Comparison of ENCODE assay signal across 26 cellular contexts in the genomic region with DNA sequence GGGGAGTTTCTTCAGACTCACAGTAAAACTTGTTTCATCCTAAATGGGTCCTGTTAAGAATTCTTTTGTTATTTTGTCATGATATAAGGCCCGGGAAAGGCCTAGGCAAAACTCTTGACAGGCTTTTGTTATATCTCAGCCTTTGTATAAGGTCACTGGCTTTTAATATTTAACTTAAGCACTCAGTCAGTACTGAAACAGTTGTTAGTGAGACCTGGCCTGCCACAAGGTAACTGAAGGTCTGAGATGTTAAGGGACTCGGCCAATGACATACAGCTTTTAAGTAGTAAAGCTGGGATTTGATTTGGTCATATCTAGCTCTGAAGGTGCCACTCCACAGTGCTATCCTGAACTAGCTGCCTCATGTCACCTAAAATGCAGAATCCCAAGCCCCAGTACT. TPM values are rescaled to one million over a fixed set of nuclear protein-coding genes. Genes with fewer than 3 reads are reported as not detected.
DNase-seq lines count a peak whose midpoint lies in the region; ATAC-seq, FAIRE-seq and TF ChIP-seq lines count a peak whose summit lies in the region.
"Had no signal": no experiment of that assay in that cellular context is flagged by ENCODE, and none has a peak within 500 bp of the region (broad histone marks: within the 10 kb centered on the region; RNA-seq: fewer than 3 reads in every experiment).

No MANE protein-coding gene starts in this region.

- no peaks in the 10 kb centered on the region for H4K20me1 ChIP-seq in GM12878 (ENCODE audit: control insufficient read depth, insufficient read depth)

- in situ Hi-C loops in GM12878 (cut with MboI): no loop called here

- no peaks in the 10 kb centered on the region for H3K9me3 Mint-ChIP-seq in endodermal cell
- H3K9me3 Mint-ChIP-seq in stimulated activated memory B cell treated with anti-CD40 and anti-IgM and Interleukin-4, amounts not matched to agents 10 μg/mL and 1 μg/mL and 100 μg/mL, for 72 hours: no peaks in the 10 kb centered on the region
- H3K9me3 Mint-ChIP-seq: HFFc6, IgD-negative memory B cell had no signal

- TF ChIP-seq POLR2A in GM12878 (IDR thresholded peaks at IDR 0.05; ENCODE audit: low read depth, low read length): no peak
- TF ChIP-seq POLR2A in ovary (IDR thresholded peaks at IDR 0.05): no peak

- intact Hi-C loops in GM12878 (cut with micrococcal nuclease; ENCODE audit: unreplicated experiment): no loop called here
- intact Hi-C loops in pancreas (cut with DNase I): no loop called here
- intact Hi-C loops in ovary (cut with DNase I): no loop called here

- no peak overlapping the region for H3K4me3 ChIP-seq in GM12878
- no peak overlapping the region for H3K4me3 ChIP-seq in endodermal cell (ENCODE audit: low read length)
- no peak overlapping the region for H3K4me3 ChIP-seq in pancreas
- H3K4me3 ChIP-seq in ovary: no peak overlapping the region
- H3K4me3 ChIP-seq: GM23248 had no signal

- BruUV-seq in GM12878 (replicated peaks; lab: Mats Ljungman, UMichigan): no TSS peak

- no peak for TF ChIP-seq EP300 in GM12878 (IDR thresholded peaks at IDR 0.05; ENCODE audit: borderline replicate concordance in 1 of 2, control insufficient read depth in 1 of 2, low read depth in 2 of 2, low read length in 2 of 2)
- TF ChIP-seq EP300 in ovary (IDR thresholded peaks at IDR 0.05): no peak

- TF ChIP-seq RAD21 in GM12878 (IDR thresholded peaks at IDR 0.05; ENCODE audit: insufficient read depth, low read depth, low read length): no peak

- H3K4me3 Mint-ChIP-seq in endodermal cell: no peak overlapping the region
- no peak overlapping the region for H3K4me3 Mint-ChIP-seq in stimulated activated memory B cell treated with anti-CD40 and anti-IgM and Interleukin-4, amounts not matched to agents 10 μg/mL and 1 μg/mL and 100 μg/mL, for 72 hours
- H3K4me3 Mint-ChIP-seq: CD4-positive, CD25-positive, alpha-beta regulatory T cell; CD8-positive, alpha-beta memory T cell; HFFc6; IgD-negative memory B cell had no signal

- CTCF ChIA-PET in GM12878 (lab: Yijun Ruan, JAX): interaction anchor here (0.7 to 1.3 kb wide), 5 partner anchors 19 to 471 kb away, joined by 3 to 10 read pairs (median 3); no protein-coding TSS in a partner anchor

- H3K36me3 Mint-ChIP-seq in endodermal cell (ENCODE audit: low read depth): no peaks in the 10 kb centered on the region
- H3K36me3 Mint-ChIP-seq in stimulated activated memory B cell treated with anti-CD40 and anti-IgM and Interleukin-4, amounts not matched to agents 10 μg/mL and 1 μg/mL and 100 μg/mL, for 72 hours: no peaks in the 10 kb centered on the region
- H3K36me3 Mint-ChIP-seq: CD4-positive, CD25-positive, alpha-beta regulatory T cell; CD8-positive, alpha-beta memory T cell; IgD-negative memory B cell had no signal

- no peak for TF ChIP-seq CTCF in GM12878 (IDR thresholded peaks at IDR 0.05 in 2 of 3, conservative IDR thresholded peaks at IDR 0.05 in 1 of 3; ENCODE audit: control insufficient read depth in 2 of 3, extremely low read depth in 1 of 3, insufficient read depth in 1 of 3, low read depth in 3 of 3, low read length in 3 of 3)
- no peak for TF ChIP-seq CTCF in endodermal cell (conservative IDR thresholded peaks at IDR 0.05)
- TF ChIP-seq CTCF in pancreas (IDR thresholded peaks at IDR 0.05): no peak
- no peak for TF ChIP-seq CTCF in ovary (IDR thresholded peaks at IDR 0.05)

- RAD21 ChIA-PET in GM12878 (lab: Charles Lee; ENCODE audit: unreplicated experiment): interaction anchor here (1.0 to 1.6 kb wide), 2 partner anchors 35 to 121 kb away, joined by 3 to 5 read pairs; no protein-coding TSS in a partner anchor

- H3K27me3 Mint-ChIP-seq in endodermal cell (ENCODE audit: insufficient read depth): no peaks in the 10 kb centered on the region
- H3K27me3 Mint-ChIP-seq in stimulated activated memory B cell treated with anti-CD40 and anti-IgM and Interleukin-4, amounts not matched to agents 10 μg/mL and 1 μg/mL and 100 μg/mL, for 72 hours: no peaks in the 10 kb centered on the region
- H3K27me3 Mint-ChIP-seq: IgD-negative memory B cell had no signal

- SMC1A ChIA-PET in GM12878 (lab: Charles Lee; ENCODE audit: uncharacterized antibody, unreplicated experiment): interaction anchor here (0.8 to 1.5 kb wide), 6 partner anchors 13 to 146 kb away, joined by 3 to 6 read pairs (median 4); no protein-coding TSS in a partner anchor

- no peaks in the 10 kb centered on the region for H3K79me2 ChIP-seq in GM12878 (ENCODE audit: control insufficient read depth, insufficient read depth, low read length)

- 31% methylated on average over 2 of the region's 2 CpGs for WGBS in GM12878 (ENCODE audit: insufficient coverage, insufficient replicate concordance, low lambda C conversion rate, missing lambda C conversion rate)
- 72 to 93% methylated on average over 2 of the region's 2 CpGs for WGBS in endodermal cell (ENCODE audit: insufficient coverage in 1 of 2, insufficient read length in 1 of 2), 2 experiments
- 22 to 25% methylated on average over 2 of the region's 2 CpGs for WGBS in pancreas, 2 donors
- WGBS in ovary, 3 donors: 82 to 92% (median 87%) methylated on average over 2 of the region's 2 CpGs

- FAIRE-seq in GM12878 (lab: Jason Lieb, UNC) (no peak), pancreas (lab: Jason Lieb, UNC) (no peak)
- FAIRE-seq: A204.1, GM12891, HepG2 had no signal

- no peak overlapping the region for H2AFZ ChIP-seq in GM12878 (ENCODE audit: control insufficient read depth, low read depth, low read length)
- H2AFZ ChIP-seq: GM23248 had no signal

- H3K4me1 Mint-ChIP-seq in endodermal cell: peaks cover 45% of the 10 kb centered on the region
- H3K4me1 Mint-ChIP-seq in stimulated activated memory B cell treated with anti-CD40 and anti-IgM and Interleukin-4, amounts not matched to agents 10 μg/mL and 1 μg/mL and 100 μg/mL, for 72 hours: no peaks in the 10 kb centered on the region
- H3K4me1 Mint-ChIP-seq: CD4-positive, CD25-positive, alpha-beta regulatory T cell; CD8-positive, alpha-beta memory T cell; IgD-negative memory B cell had no signal

- H3K4me2 ChIP-seq in GM12878 (ENCODE audit: control insufficient read depth, insufficient read depth): no peak overlapping the region

- POLR2A ChIA-PET in GM12878 (lab: Charles Lee): no interaction called here

- H3K4me1 ChIP-seq in GM12878 (ENCODE audit: control insufficient read depth, insufficient read depth, low read length) (no peaks in the 10 kb centered on the region), endodermal cell (ENCODE audit: control insufficient read depth, insufficient read depth, low read length) (peaks cover 7% of the 10 kb centered on the region), pancreas (peaks cover 0 to 8% (median 0%) of the 10 kb centered on the region in 3 donors), ovary (ENCODE audit: insufficient read depth) (no peaks in the 10 kb centered on the region)
- H3K4me1 ChIP-seq: BE2C had no signal

- H3K27ac Mint-ChIP-seq in endodermal cell: peak overlapping the region; percentile 2
- no peak overlapping the region for H3K27ac Mint-ChIP-seq in stimulated activated memory B cell treated with anti-CD40 and anti-IgM and Interleukin-4, amounts not matched to agents 10 μg/mL and 1 μg/mL and 100 μg/mL, for 72 hours
- H3K27ac Mint-ChIP-seq: CD4-positive, CD25-positive, alpha-beta regulatory T cell; CD8-positive, alpha-beta memory T cell; HFFc6; IgD-negative memory B cell had no signal

- H3K36me3 ChIP-seq in GM12878 (ENCODE audit: control insufficient read depth in 2 of 2, insufficient read depth in 2 of 2, low read length in 1 of 2): no peaks in the 10 kb centered on the region
- H3K36me3 ChIP-seq in endodermal cell (ENCODE audit: control insufficient read depth, insufficient read depth, low read length): no peaks in the 10 kb centered on the region
- no peaks in the 10 kb centered on the region for H3K36me3 ChIP-seq in pancreas
- H3K36me3 ChIP-seq in ovary: no peaks in the 10 kb centered on the region
- H3K36me3 ChIP-seq: BE2C had no signal

- H3K9me3 ChIP-seq in GM12878 (replicated peaks; ENCODE audit: control insufficient read depth, insufficient read depth, low read length): no peaks in the 10 kb centered on the region
- peaks cover 10% of the 10 kb centered on the region for H3K9me3 ChIP-seq in endodermal cell (ENCODE audit: control insufficient read depth, low read length)
- no peaks in the 10 kb centered on the region for H3K9me3 ChIP-seq in pancreas
- no peaks in the 10 kb centered on the region for H3K9me3 ChIP-seq in ovary
- H3K9me3 ChIP-seq: BE2C had no signal

- H3K27ac ChIP-seq in GM12878 (ENCODE audit: control insufficient read depth, insufficient read depth): no peak overlapping the region
- no peak overlapping the region for H3K27ac ChIP-seq in endodermal cell (ENCODE audit: low read depth, low read length)
- H3K27ac ChIP-seq in pancreas: no peak overlapping the region
- no peak overlapping the region for H3K27ac ChIP-seq in ovary
- H3K27ac ChIP-seq: GM23248 had no signal

- no peak overlapping the region for H3K9ac ChIP-seq in GM12878 (ENCODE audit: control insufficient read depth, insufficient read depth, low read length)
- no peak overlapping the region for H3K9ac ChIP-seq in endodermal cell (ENCODE audit: extremely low read depth, low read length, poor library complexity, severe bottlenecking)
- H3K9ac ChIP-seq: GM23248 had no signal

- ATAC-seq in GM12878 (peak; percentile 32; the same call in 2 of the 3 replicates), pancreas (peak in 3 of 4 donors; percentile 52 to 78 (median 54)), HG03095 (IDR thresholded peaks at IDR 0.05; ENCODE audit: unreplicated experiment) (no peak)
- no peak for ATAC-seq in stimulated activated memory B cell treated with anti-CD40 and anti-IgM and Interleukin-4, amounts not matched to agents 10 μg/mL and 1 μg/mL and 100 μg/mL, for 72 hours
- ATAC-seq: HCT116, HepG2 had no signal

- no peaks in the 10 kb centered on the region for H3K27me3 ChIP-seq in GM12878 (replicated peaks in 1 of 2; ENCODE audit: control insufficient read depth in 2 of 2, insufficient read depth in 2 of 2, low read length in 1 of 2)
- H3K27me3 ChIP-seq in endodermal cell (ENCODE audit: control insufficient read depth, insufficient read depth, low read length, poor library complexity, severe bottlenecking): no peaks in the 10 kb centered on the region
- H3K27me3 ChIP-seq in pancreas: no peaks in the 10 kb centered on the region
- H3K27me3 ChIP-seq in ovary: no peaks in the 10 kb centered on the region
- H3K27me3 ChIP-seq: BE2C had no signal

- DNase-seq in GM12878 (ENCODE audit: low read depth, low spot score): no peak
- peak; percentile 47 for DNase-seq in endodermal cell
- DNase-seq in pancreas: no peak
- no peak for DNase-seq in ovary
- DNase-seq in islet precursor cell: no peak
- DNase-seq: ACHN; BE2C; C1 segment of cervical spinal cord; CD4-positive, CD25-positive, alpha-beta regulatory T cell; CD8-positive, alpha-beta memory T cell; COR-L47; DMS 273 treated with DMSO at 0.1 percent for 48 hours; DMS53; DND-41; EL; GM23248; H7; HFFc6 had no signal

RNA-seq across cellular contexts. Expression of a gene that starts 57.2 kb away (rescaled TPM):
- total RNA-seq in GM12878 (2013; cell fraction: nucleolus; rRNA removed): 0.08 TPM in 1 of 2 replicates, not detected in the other
- total RNA-seq in GM12878 (2014; rRNA removed): not detected in 2 replicates
- not detected in 2 replicates for total RNA-seq in GM12878 (2014; rRNA removed; fragmentation: Illumina TruSeq; extraction: Trizol)
- 0.05 and 0.13 TPM in 2 replicates for total RNA-seq in GM12878 (2021)
- 0.03 TPM for polyA plus RNA-seq in GM12878 (2011; ENCODE audit: low read depth)
- polyA plus RNA-seq in GM12878 (2011; rRNA removed): not detected in 2 replicates
- polyA plus RNA-seq in GM12878 (2011; cell fraction: cytosol; rRNA removed): not detected in 2 replicates
- not detected in 2 replicates for polyA plus RNA-seq in GM12878 (2011; cell fraction: nucleus; rRNA removed)
- polyA plus RNA-seq in GM12878 (2012): not detected in 2 replicates
- polyA plus RNA-seq in GM12878 (2014; fragmentation: Illumina TruSeq; extraction: Trizol): not detected in 2 replicates
- polyA plus RNA-seq in GM12878 (2014; fragmentation: Nextera tagmentation; extraction: Ambion mirVana): not detected
- polyA plus RNA-seq in GM12878 (2014; rRNA removed): not detected in 2 replicates
- not detected for polyA plus RNA-seq in GM12878 (2016; fragmentation: Nextera tagmentation; extraction: Ambion mirVana)
- polyA minus RNA-seq in GM12878 (2011; rRNA and poly(A)+ RNA removed): not detected in 2 replicates
- polyA minus RNA-seq in GM12878 (2011; cell fraction: cytosol; rRNA and poly(A)+ RNA removed): not detected in 2 replicates
- polyA minus RNA-seq in GM12878 (2011; cell fraction: nucleus; rRNA and poly(A)+ RNA removed): under 0.01 TPM in 1 of 2 replicates, not detected in the other
- not detected for total RNA-seq in endodermal cell
- polyA plus RNA-seq in endodermal cell (2013, experiment 1 of 2): not detected
- polyA plus RNA-seq in endodermal cell (2013, experiment 2 of 2): not detected
- total RNA-seq in pancreas: 10 to 100 TPM in 3 of 6 donors, 1 to 10 TPM in 3; 4.2 to 15.0 (median 11.0) TPM
- 1 to 10 TPM; 3.2 to 4.2 TPM for polyA plus RNA-seq in pancreas
- total RNA-seq in ovary: 10 to 100 TPM in 2 of 7 donors, 1 to 10 TPM in 5; 1.4 to 76.0 (median 8.1) TPM
- polyA plus RNA-seq in ovary: 10 to 100 TPM in 1 of 2 donors, 1 to 10 TPM in 1; 3.1 to 36.9 TPM
- total RNA-seq: CD4-positive, CD25-positive, alpha-beta regulatory T cell; CD8-positive, alpha-beta memory T cell; G401; GM23248; HepG2; HFFc6 had no signal
- polyA plus RNA-seq: CD4-positive, CD25-positive, alpha-beta regulatory T cell; CD8-positive, alpha-beta memory T cell; GM23248; HepG2 had no signal

Comparison
In these comparisons a context has a peak if more than half of its experiments do, and no peak if none do; other contexts are left out.
1. ATAC-seq: peak in GM12878 (single experiment) and pancreas (3 of 4); none in HG03095 (single experiment) and stimulated activated memory B cell treated with anti-CD40 and anti-IgM and Interleukin-4, amounts not matched to agents 10 μg/mL and 1 μg/mL and 100 μg/mL, for 72 hours (single experiment).